ENCODE assay signal across 8 cellular contexts in genomic region chr2:110578429-110578828, GRCh38. TPM values are rescaled to one million over a fixed set of nuclear protein-coding genes. Genes with fewer than 3 reads are reported as not detected.
A peak's percentile ranks its signal among the peaks of the same experiment; 100 is the strongest.
DNase-seq lines count a peak whose midpoint lies in the region; ATAC-seq, FAIRE-seq and TF ChIP-seq lines count a peak whose summit lies in the region.
"Not testable (repeated sequence)": the region's sequence is repeated elsewhere in the genome, so short reads cannot be mapped to it uniquely, and the experiment has no call there.

No MANE protein-coding gene starts in this region.

- DNase-seq in A549 (ENCODE audit: low read depth in 1 of 2, low spot score in 1 of 2); heart right ventricle; pancreas: not testable (repeated sequence)

- CTCF ChIA-PET in A549 (lab: Yijun Ruan, JAX) = not testable (repeated sequence)

- not testable (repeated sequence) for H3K4me2 ChIP-seq in A549

- H3K36me3 ChIP-seq in heart right ventricle, pancreas: not testable (repeated sequence)

- TF ChIP-seq CTCF in A549 (IDR thresholded peaks at IDR 0.05); heart right ventricle (IDR thresholded peaks at IDR 0.05); pancreas (IDR thresholded peaks at IDR 0.05): not testable (repeated sequence)

- ATAC-seq in A549 = peak; percentile 80 to 90
- ATAC-seq in GM19023 (IDR thresholded peaks at IDR 0.05; ENCODE audit: unreplicated experiment) = peak; percentile 47
- ATAC-seq in GM21526 (IDR thresholded peaks at IDR 0.05; ENCODE audit: low FRiP score, unreplicated experiment) = peak; percentile 62
- peak; percentile 64 for ATAC-seq in HG02678 (IDR thresholded peaks at IDR 0.05; ENCODE audit: unreplicated experiment)
- ATAC-seq in HG03354 (IDR thresholded peaks at IDR 0.05; ENCODE audit: poor library complexity, severe bottlenecking, unreplicated experiment) = peak; percentile 62
- peak; percentile 84 for ATAC-seq in SK-N-SH treated with all-trans-retinoic acid at 6 μM for 48 hours
- ATAC-seq in heart right ventricle = peak in 6 of 8 donors; percentile 53 to 59 (median 57)
- peak in 3 of 4 donors; percentile 46 to 51 (median 51) for ATAC-seq in pancreas

- H3K27ac ChIP-seq in A549, heart right ventricle, pancreas: not testable (repeated sequence)

- H3K4me1 ChIP-seq in A549, heart right ventricle, pancreas: not testable (repeated sequence)

- not testable (repeated sequence) for H3K4me3 ChIP-seq in A549, heart right ventricle, pancreas

- not testable (repeated sequence) for FAIRE-seq in A549 (lab: Jason Lieb, UNC); pancreas (lab: Jason Lieb, UNC)

- H3K27me3 ChIP-seq in heart right ventricle, pancreas: not testable (repeated sequence)

- intact Hi-C loops in heart right ventricle (cut with DNase I); pancreas (cut with DNase I): not testable (repeated sequence)

- TF ChIP-seq POLR2A in A549 (IDR thresholded peaks at IDR 0.05; ENCODE audit: low read length) = not testable (repeated sequence)

- POLR2A ChIA-PET in A549 (lab: Yijun Ruan, JAX) = not testable (repeated sequence)

- TF ChIP-seq EP300 in A549 (IDR thresholded peaks at IDR 0.05) = not testable (repeated sequence)

- no CpG with 5 or more reads among the region's 1 CpG for WGBS in A549 (ENCODE audit: missing lambda C conversion rate)
- WGBS in heart right ventricle, 2 donors = no CpG with 5 or more reads among the region's 1 CpG
- WGBS in pancreas, 2 donors = no CpG with 5 or more reads among the region's 1 CpG

- not testable (repeated sequence) for H3K9me3 ChIP-seq in A549, heart right ventricle, pancreas

- TF ChIP-seq RAD21 in A549 (conservative IDR thresholded peaks at IDR 0.05 in 1 of 2, IDR thresholded peaks at IDR 0.05 in 1 of 2) = not testable (repeated sequence)

RNA-seq across cellular contexts. Expression of gene RGPD6, which starts 1.4 kb away (rescaled TPM):
- 18.3 and 18.5 TPM in 2 replicates for polyA plus RNA-seq in A549 (2011; rRNA removed)
- 0.43 and 1.6 TPM in 2 replicates for polyA plus RNA-seq in A549 (2012; cell fraction: cytosol; rRNA removed)
- 3.3 and 6.2 TPM in 2 replicates for polyA plus RNA-seq in A549 (2012; cell fraction: nucleus; rRNA removed)
- 2.8 to 5.6 TPM (median 3.1 TPM) in 3 replicates for polyA plus RNA-seq in A549 (2017; fragmentation: RNase III; extraction: RNeasy Plus Mini Kit Qiagen cat#74134 plus additional on column Dnase treatment)
- polyA minus RNA-seq in A549 (2011; rRNA and poly(A)+ RNA removed) = 18.3 and 19.8 TPM in 2 replicates
- 10 to 100 TPM in 8 of 10 donors, 1 to 10 TPM in 2; 4.7 to 27.8 (median 12.0) TPM for total RNA-seq in heart right ventricle
- polyA plus RNA-seq in heart right ventricle = 10 to 100 TPM in 1 of 2 donors, 1 to 10 TPM in 1; 4.5 to 13.8 TPM
- 10 to 100 TPM in 3 of 6 donors, 1 to 10 TPM in 3; 7.2 to 30.2 (median 15.9) TPM for total RNA-seq in pancreas
- polyA plus RNA-seq in pancreas = 10 to 100 TPM in 1 of 2 donors, 1 to 10 TPM in 1; 9.3 to 14.7 TPM
